In the genomic region with DNA sequence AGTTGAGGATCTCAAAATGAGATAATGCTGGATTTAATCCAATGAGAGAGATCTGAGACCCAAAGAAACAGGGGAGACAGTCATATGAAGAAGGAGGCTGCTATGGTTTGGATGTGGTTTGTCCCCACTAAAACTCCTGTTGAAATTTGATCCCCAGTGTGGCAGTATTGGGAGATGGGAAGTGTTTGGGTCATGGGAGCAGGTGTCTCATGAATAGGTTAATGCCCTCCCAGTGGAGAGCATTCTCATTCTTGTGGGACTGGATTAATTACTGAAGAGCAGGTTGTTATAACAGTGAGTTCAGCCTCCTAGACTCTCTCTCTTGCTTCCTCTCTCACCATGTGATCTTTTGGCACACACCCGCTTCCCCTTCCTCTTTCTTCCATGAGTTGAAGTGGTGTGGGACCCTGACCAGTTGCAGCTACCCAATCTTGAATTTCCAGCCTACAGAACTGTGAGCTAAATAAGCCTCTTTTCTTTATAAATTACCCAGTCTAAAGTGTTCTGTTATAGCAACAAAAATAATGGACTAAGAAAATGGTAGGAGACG, we compare ENCODE assay signal across 15 cellular contexts.
DNase-seq lines count a peak whose midpoint lies in the region; ATAC-seq and TF ChIP-seq lines count a peak whose summit lies in the region.
"Had no signal": no experiment of that assay in that cellular context is flagged by ENCODE, and none has a peak within 500 bp of the region (broad histone marks: within the 10 kb centered on the region; RNA-seq: fewer than 3 reads in every experiment).

No MANE protein-coding gene starts in this region.

- no peak overlapping the region for H3K9ac ChIP-seq in colonic mucosa (ENCODE audit: low read depth in 2 of 2, low read length in 2 of 2)

- H3K4me1 Mint-ChIP-seq in CD14-positive monocyte: peaks cover 11% of the 10 kb centered on the region
- H3K4me1 Mint-ChIP-seq: immature natural killer cell; stimulated activated effector memory CD8-positive, alpha-beta T cell treated with anti-CD3 and anti-CD28 coated beads, Interleukin-12 subunit alpha, Interleukin-12 subunit beta, amount 100 ng/mL, for 72 hours had no signal

- H3K36me3 ChIP-seq in colonic mucosa: no peaks in the 10 kb centered on the region
- H3K36me3 ChIP-seq: SJCRH30 had no signal

- DNase-seq in CD14-positive monocyte (ENCODE audit: low spot score) (peak; percentile 55), KG1 (lab: John Stamatoyannopoulos, UW) (peak; percentile 40), NCI-H748 (lab: John Stamatoyannopoulos, UW; ENCODE audit: unreplicated experiment) (peak; percentile 79), colonic mucosa (peak; percentile 19), erythroblast (lab: John Stamatoyannopoulos, UW) (no peak)
- DNase-seq in activated naive CD4-positive, alpha-beta T cell treated with Interleukin-2 at 50 U/mL for 16 hours: no peak
- DNase-seq: activated CD4-positive, CD25-positive, alpha-beta regulatory T cell; activated T-cell treated with anti-CD3 and anti-CD28 coated beads, Interleukin-2, amount 50 U/mL, for 4 hours; immature natural killer cell; NCI-H226; stimulated activated CD4-positive, alpha-beta T cell treated with anti-CD3 and anti-CD28 coated beads, Interleukin-2, amount 100 ng/mL, for 48 hours had no signal

- peak overlapping the region in 1 of 2 donors; percentile 78 for H3K4me3 Mint-ChIP-seq in CD14-positive monocyte
- H3K4me3 Mint-ChIP-seq: activated T-cell treated with anti-CD3 and anti-CD28 coated beads, Interleukin-2, amount 50 U/mL, for 4 hours; immature natural killer cell; stimulated activated effector memory CD8-positive, alpha-beta T cell treated with anti-CD3 and anti-CD28 coated beads, Interleukin-12 subunit alpha, Interleukin-12 subunit beta, amount 100 ng/mL, for 72 hours had no signal

- TF ChIP-seq CTCF in CD14-positive monocyte (IDR thresholded peaks at IDR 0.05) (no peak), colonic mucosa (IDR thresholded peaks at IDR 0.05) (no peak)

- peaks cover 0 to 5% (median 0%) of the 10 kb centered on the region in 3 donors for H3K27me3 Mint-ChIP-seq in CD14-positive monocyte (ENCODE audit: low read depth in 3 of 3)

- ATAC-seq in HG02588 (IDR thresholded peaks at IDR 0.05; ENCODE audit: unreplicated experiment): no peak
- no peak for ATAC-seq in GM21381 (IDR thresholded peaks at IDR 0.05; ENCODE audit: unreplicated experiment)
- ATAC-seq: activated T-cell treated with anti-CD3 and anti-CD28 coated beads, Interleukin-2, amount 50 U/mL, for 4 hours; stimulated activated effector memory CD8-positive, alpha-beta T cell treated with anti-CD3 and anti-CD28 coated beads, Interleukin-12 subunit alpha, Interleukin-12 subunit beta, amount 100 ng/mL, for 72 hours had no signal

- H3K27ac Mint-ChIP-seq in CD14-positive monocyte: peak overlapping the region; percentile 21 to 80 (median 64)
- H3K27ac Mint-ChIP-seq: immature natural killer cell; stimulated activated effector memory CD8-positive, alpha-beta T cell treated with anti-CD3 and anti-CD28 coated beads, Interleukin-12 subunit alpha, Interleukin-12 subunit beta, amount 100 ng/mL, for 72 hours had no signal

- peaks cover 2 to 18% (median 12%) of the 10 kb centered on the region in 7 donors for H3K9me3 Mint-ChIP-seq in CD14-positive monocyte
- H3K9me3 Mint-ChIP-seq: activated T-cell treated with anti-CD3 and anti-CD28 coated beads, Interleukin-2, amount 50 U/mL, for 4 hours; immature natural killer cell; stimulated activated effector memory CD8-positive, alpha-beta T cell treated with anti-CD3 and anti-CD28 coated beads, Interleukin-12 subunit alpha, Interleukin-12 subunit beta, amount 100 ng/mL, for 72 hours had no signal

- no peak for TF ChIP-seq POLR2A in erythroblast (IDR thresholded peaks at IDR 0.05; ENCODE audit: low read length)

- intact Hi-C loops in CD14-positive monocyte (cut with micrococcal nuclease) (no loop called here), colonic mucosa (cut with DNase I) (no loop called here)

- no peaks in the 10 kb centered on the region for H3K9me3 ChIP-seq in colonic mucosa

- H3K27ac ChIP-seq in colonic mucosa: no peak overlapping the region
- H3K27ac ChIP-seq: SJCRH30 had no signal

- H3K4me1 ChIP-seq in colonic mucosa: no peaks in the 10 kb centered on the region
- H3K4me1 ChIP-seq: SJCRH30 had no signal

- no peaks in the 10 kb centered on the region for H3K27me3 ChIP-seq in colonic mucosa
- H3K27me3 ChIP-seq: SJCRH30 had no signal

- H3K36me3 Mint-ChIP-seq in CD14-positive monocyte: peaks cover 0 to 2% of the 10 kb centered on the region in 2 donors
- H3K36me3 Mint-ChIP-seq: immature natural killer cell; stimulated activated effector memory CD8-positive, alpha-beta T cell treated with anti-CD3 and anti-CD28 coated beads, Interleukin-12 subunit alpha, Interleukin-12 subunit beta, amount 100 ng/mL, for 72 hours had no signal

- H3K4me3 ChIP-seq in colonic mucosa: no peak overlapping the region
- H3K4me3 ChIP-seq: SJCRH30 had no signal

Comparison
In these comparisons a context has a peak if more than half of its experiments do, and no peak if none do; other contexts are left out.
1. DNase-seq: peak in CD14-positive monocyte (single experiment), KG1 (single experiment), NCI-H748 (single experiment) and colonic mucosa (single experiment); none in erythroblast (0 of 2) and activated naive CD4-positive, alpha-beta T cell treated with Interleukin-2 at 50 U/mL for 16 hours (single experiment).